1 cellular context compared by ENCODE assay signal in the genomic region with DNA sequence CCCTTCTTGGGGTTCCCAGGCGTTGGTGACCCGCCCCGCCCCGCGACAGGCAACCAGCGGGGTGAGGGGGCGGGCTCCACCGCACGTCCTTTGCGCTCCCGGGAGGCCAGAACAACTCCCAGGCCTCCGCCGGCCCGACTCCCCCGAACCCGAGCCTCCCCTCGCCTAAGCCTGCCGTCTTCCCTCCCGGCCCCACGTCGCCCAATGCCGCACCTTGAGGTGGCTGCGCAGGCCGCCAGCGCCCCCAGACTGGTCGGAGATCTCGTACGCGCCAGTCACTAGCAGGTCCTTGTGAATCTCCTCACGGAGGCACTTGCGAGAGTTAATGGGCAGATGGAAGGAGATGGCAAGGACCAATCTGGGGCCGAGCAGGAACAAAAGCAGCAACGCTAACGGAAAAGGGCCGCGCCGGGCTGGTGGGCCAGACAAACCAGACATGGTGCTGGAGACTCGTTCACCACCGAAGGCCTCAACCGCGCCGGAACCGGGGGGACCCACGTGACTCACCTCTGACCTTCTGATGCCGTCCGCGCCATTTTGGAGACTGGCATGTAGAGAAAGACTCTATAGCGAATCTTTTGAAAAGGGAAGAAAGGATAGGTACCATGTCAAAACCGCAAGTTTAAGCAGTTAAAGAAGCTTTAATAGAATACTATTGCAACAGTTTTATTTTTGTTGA.
A peak's percentile ranks its signal among the peaks of the same experiment; 100 is the strongest.
TF ChIP-seq lines count a peak whose summit lies in the region.

TMED10 (minus strand) TSS at position 471 of the 679 bp plus-strand sequence; CDS start at position 438, 33 bp downstream.

TF ChIP-seq in SK-N-SH, 30 proteins besides CTCF, POLR2A, EP300 and RAD21 (continued from another document):
- TF ChIP-seq USF1 (IDR thresholded peaks at IDR 0.05; ENCODE audit: borderline replicate concordance, low read depth) (peak; percentile 99), TCF12 (IDR thresholded peaks at IDR 0.05) (no peak), RXRA (IDR thresholded peaks at IDR 0.05; ENCODE audit: borderline replicate concordance, low read depth) (no peak), IRF3 (IDR thresholded peaks at IDR 0.05; ENCODE audit: low read depth, low read length) (no peak), YY1 (IDR thresholded peaks at IDR 0.05; ENCODE audit: low read depth) (peak; percentile 100), NFIC (IDR thresholded peaks at IDR 0.05; ENCODE audit: borderline replicate concordance) (no peak), TAF1 (IDR thresholded peaks at IDR 0.05; ENCODE audit: borderline replicate concordance, low read depth, low read length) (peak; percentile 47; the same call in 1 of the 2 replicates), PBX3 (IDR thresholded peaks at IDR 0.05) (no peak), REST (IDR thresholded peaks at IDR 0.05; ENCODE audit: low read depth, low read length) (no peak)
- TF ChIP-seq, protein P1, sequence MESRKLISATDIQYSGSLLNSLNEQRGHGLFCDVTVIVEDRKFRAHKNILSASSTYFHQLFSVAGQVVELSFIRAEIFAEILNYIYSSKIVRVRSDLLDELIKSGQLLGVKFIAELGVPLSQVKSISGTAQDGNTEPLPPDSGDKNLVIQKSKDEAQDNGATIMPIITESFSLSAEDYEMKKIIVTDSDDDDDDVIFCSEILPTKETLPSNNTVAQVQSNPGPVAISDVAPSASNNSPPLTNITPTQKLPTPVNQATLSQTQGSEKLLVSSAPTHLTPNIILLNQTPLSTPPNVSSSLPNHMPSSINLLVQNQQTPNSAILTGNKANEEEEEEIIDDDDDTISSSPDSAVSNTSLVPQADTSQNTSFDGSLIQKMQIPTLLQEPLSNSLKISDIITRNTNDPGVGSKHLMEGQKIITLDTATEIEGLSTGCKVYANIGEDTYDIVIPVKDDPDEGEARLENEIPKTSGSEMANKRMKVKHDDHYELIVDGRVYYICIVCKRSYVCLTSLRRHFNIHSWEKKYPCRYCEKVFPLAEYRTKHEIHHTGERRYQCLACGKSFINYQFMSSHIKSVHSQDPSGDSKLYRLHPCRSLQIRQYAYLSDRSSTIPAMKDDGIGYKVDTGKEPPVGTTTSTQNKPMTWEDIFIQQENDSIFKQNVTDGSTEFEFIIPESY (IDR thresholded peaks at IDR 0.05; ENCODE audit: borderline replicate concordance, low read depth) = no peak
